ENCODE assay signal across 1 cellular context in the genomic region with DNA sequence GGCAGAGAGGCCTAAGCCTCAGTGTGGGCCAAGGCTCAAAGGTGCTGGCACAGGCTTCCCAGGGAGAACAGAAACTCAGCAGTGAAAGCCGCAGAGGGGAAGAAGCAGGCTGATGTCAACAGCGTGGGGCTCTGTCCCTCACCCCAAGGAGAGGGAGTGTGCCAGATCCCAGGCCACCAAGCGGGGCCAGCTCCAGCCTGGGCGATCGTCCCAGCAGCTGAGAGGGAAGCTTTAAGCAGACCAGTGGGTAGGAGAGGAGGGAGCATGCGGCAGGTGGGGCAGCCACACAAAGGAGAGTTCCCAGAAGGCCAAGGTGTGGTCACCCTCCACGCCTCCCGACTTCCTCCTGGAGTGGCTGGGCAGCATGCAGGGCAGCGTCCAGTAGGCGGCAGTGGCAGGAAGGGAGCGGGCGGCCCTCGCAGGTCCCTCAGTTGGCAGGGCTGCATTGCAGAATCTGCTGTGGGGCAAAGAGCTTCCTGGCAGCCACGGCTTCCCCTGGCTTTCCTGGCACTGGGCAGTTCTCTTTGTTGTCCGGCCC.
TF ChIP-seq lines count a peak whose summit lies in the region.

No MANE protein-coding gene starts in this region.

TF ChIP-seq in WTC11, 78 proteins besides CTCF, POLR2A, EP300 and RAD21 (continued from another document):
- TF ChIP-seq, protein P1, sequence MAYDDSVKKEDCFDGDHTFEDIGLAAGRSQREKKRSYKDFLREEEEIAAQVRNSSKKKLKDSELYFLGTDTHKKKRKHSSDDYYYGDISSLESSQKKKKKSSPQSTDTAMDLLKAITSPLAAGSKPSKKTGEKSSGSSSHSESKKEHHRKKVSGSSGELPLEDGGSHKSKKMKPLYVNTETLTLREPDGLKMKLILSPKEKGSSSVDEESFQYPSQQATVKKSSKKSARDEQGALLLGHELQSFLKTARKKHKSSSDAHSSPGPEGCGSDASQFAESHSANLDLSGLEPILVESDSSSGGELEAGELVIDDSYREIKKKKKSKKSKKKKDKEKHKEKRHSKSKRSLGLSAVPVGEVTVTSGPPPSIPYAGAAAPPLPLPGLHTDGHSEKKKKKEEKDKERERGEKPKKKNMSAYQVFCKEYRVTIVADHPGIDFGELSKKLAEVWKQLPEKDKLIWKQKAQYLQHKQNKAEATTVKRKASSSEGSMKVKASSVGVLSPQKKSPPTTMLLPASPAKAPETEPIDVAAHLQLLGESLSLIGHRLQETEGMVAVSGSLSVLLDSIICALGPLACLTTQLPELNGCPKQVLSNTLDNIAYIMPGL (CRISPR knock-in tag; IDR thresholded peaks at IDR 0.05): 0 out of 2 replicates have a peak, but pooled peaks have one; percentile 29
- TF ChIP-seq FOXJ3 (CRISPR knock-in tag; IDR thresholded peaks at IDR 0.05; ENCODE audit: borderline replicate concordance): no peak
